In genomic region chr2:158359846-158360245, GRCh38 we compare ENCODE assay signal across 1 cellular context.
TF ChIP-seq lines count a peak whose summit lies in the region.

No MANE protein-coding gene starts in this region.

TF ChIP-seq in K562, 482 proteins besides CTCF, POLR2A, EP300 and RAD21 (continued from another document and continues in another):
- TF ChIP-seq POLR2AphosphoS5 (IDR thresholded peaks at IDR 0.05; ENCODE audit: control insufficient read depth, insufficient read depth, low read depth, low read length) (peak; percentile 38; the same call in 1 of the 2 replicates), PRDM10 (IDR thresholded peaks at IDR 0.05; ENCODE audit: partially characterized antibody) (peak; percentile 99), DPF2 (IDR thresholded peaks at IDR 0.05) (0 out of 2 replicates have a peak, but pooled peaks have one; percentile 9), MEIS2 (IDR thresholded peaks at IDR 0.05; ENCODE audit: partially characterized antibody) (peak; percentile 33), EGR1 (conservative IDR thresholded peaks at IDR 0.05) (peak; percentile 88), SIRT6 (IDR thresholded peaks at IDR 0.05; ENCODE audit: low read depth, low read length) (no peak), RCOR1 (IDR thresholded peaks at IDR 0.05; ENCODE audit: borderline replicate concordance in 1 of 2, low read depth in 2 of 2, low read length in 2 of 2) (peak; percentile 50 to 68; a peak in 2 of 4 replicates), MLLT1 (IDR thresholded peaks at IDR 0.05) (peak in 1 of 2 experiments; percentile 59; a peak in 2 of 4 replicates), MNT (conservative IDR thresholded peaks at IDR 0.05) (peak in 1 of 2 experiments; percentile 39; a peak in 1 of 4 replicates), ESRRB (CRISPR knock-in tag; IDR thresholded peaks at IDR 0.05; ENCODE audit: borderline replicate concordance) (no peak), KDM1A (IDR thresholded peaks at IDR 0.05) (peak in 1 of 2 experiments; percentile 29; a peak in 1 of 4 replicates), ZNF76 (CRISPR knock-in tag; IDR thresholded peaks at IDR 0.05; ENCODE audit: borderline replicate concordance) (no peak), ZNF644 (tag; IDR thresholded peaks at IDR 0.05; ENCODE audit: low read depth) (no peak), TAL1 (IDR thresholded peaks at IDR 0.05) (peak; percentile 35; the same call in 1 of the 2 replicates), SOX6 (IDR thresholded peaks at IDR 0.05) (peak; percentile 81), HSF4 (CRISPR knock-in tag; IDR thresholded peaks at IDR 0.05; ENCODE audit: borderline replicate concordance) (no peak), DDX20 (tag; IDR thresholded peaks at IDR 0.05; ENCODE audit: low read depth) (no peak), IRF2 (CRISPR knock-in tag; IDR thresholded peaks at IDR 0.05) (no peak), GTF2F1 (IDR thresholded peaks at IDR 0.05; ENCODE audit: low read depth, low read length) (no peak), HMGXB4 (CRISPR knock-in tag; IDR thresholded peaks at IDR 0.05) (no peak), ZNF511 (CRISPR knock-in tag; IDR thresholded peaks at IDR 0.05) (no peak), CBFA2T3 (IDR thresholded peaks at IDR 0.05) (peak; percentile 79), SMC3 (conservative IDR thresholded peaks at IDR 0.05; ENCODE audit: insufficient read depth, low read depth, low read length) (no peak), HOMEZ (CRISPR knock-in tag; IDR thresholded peaks at IDR 0.05) (no peak), CBFA2T2 (conservative IDR thresholded peaks at IDR 0.05) (peak; percentile 65), GATAD2A (IDR thresholded peaks at IDR 0.05) (no peak), DLX4 (CRISPR knock-in tag; IDR thresholded peaks at IDR 0.05) (no peak), GABPB1 (CRISPR knock-in tag; IDR thresholded peaks at IDR 0.05) (no peak), CREM (IDR thresholded peaks at IDR 0.05; ENCODE audit: low read depth) (0 out of 2 replicates have a peak, but pooled peaks have one; percentile 20), BRD9 (IDR thresholded peaks at IDR 0.05; ENCODE audit: low read depth, partially characterized antibody) (no peak), NONO (IDR thresholded peaks at IDR 0.05; ENCODE audit: low read depth in 2 of 2, low read length in 1 of 2) (peak in 1 of 2 experiments; percentile 95; a peak in 2 of 4 replicates), ZBTB1 (CRISPR knock-in tag; IDR thresholded peaks at IDR 0.05; ENCODE audit: borderline replicate concordance, low read depth) (no peak), ZNF354B (CRISPR knock-in tag; IDR thresholded peaks at IDR 0.05) (no peak), BHLHE40 (IDR thresholded peaks at IDR 0.05; ENCODE audit: low read length) (0 out of 2 replicates have a peak, but pooled peaks have one; percentile 25), ATF2 (CRISPR knock-in tag; IDR thresholded peaks at IDR 0.05) (no peak), CTBP1 (IDR thresholded peaks at IDR 0.05; ENCODE audit: borderline replicate concordance) (no peak), MYNN (IDR thresholded peaks at IDR 0.05) (no peak), MYNN (CRISPR knock-in tag; IDR thresholded peaks at IDR 0.05) (no peak), ZNF696 (CRISPR knock-in tag; conservative IDR thresholded peaks at IDR 0.05) (no peak), SMAD4 (CRISPR knock-in tag; conservative IDR thresholded peaks at IDR 0.05) (no peak), ZNF717 (CRISPR knock-in tag; IDR thresholded peaks at IDR 0.05) (no peak), ARHGAP35 (IDR thresholded peaks at IDR 0.05; ENCODE audit: partially characterized antibody) (no peak), ZBTB12 (CRISPR knock-in tag; IDR thresholded peaks at IDR 0.05) (no peak), NCOR1 (IDR thresholded peaks at IDR 0.05) (peak; percentile 62), PHB2 (IDR thresholded peaks at IDR 0.05; ENCODE audit: low read depth) (no peak), TRIM28 (IDR thresholded peaks at IDR 0.05) (no peak), MTA3 (IDR thresholded peaks at IDR 0.05; ENCODE audit: borderline replicate concordance) (no peak), CBX5 (IDR thresholded peaks at IDR 0.05; ENCODE audit: borderline replicate concordance, low read depth) (no peak), TEAD4 (IDR thresholded peaks at IDR 0.05; ENCODE audit: low read length) (peak; percentile 67; the same call in 1 of the 2 replicates), TEAD4 (CRISPR knock-in tag; IDR thresholded peaks at IDR 0.05; ENCODE audit: borderline replicate concordance) (no peak), RB1 (IDR thresholded peaks at IDR 0.05; ENCODE audit: low read depth) (no peak), ARID1B (IDR thresholded peaks at IDR 0.05) (peak; percentile 52; the same call in 1 of the 2 replicates), ATF1 (CRISPR knock-in tag; IDR thresholded peaks at IDR 0.05) (no peak), ATF1 (tag; IDR thresholded peaks at IDR 0.05) (no peak), HDAC8 (tag; IDR thresholded peaks at IDR 0.05) (no peak), ARID2 (IDR thresholded peaks at IDR 0.05) (no peak), SAFB (IDR thresholded peaks at IDR 0.05; ENCODE audit: borderline replicate concordance, low read depth, low read length) (no peak), ATF7 (IDR thresholded peaks at IDR 0.05) (peak; percentile 97), STAT5A (IDR thresholded peaks at IDR 0.05; ENCODE audit: borderline replicate concordance, low read length) (0 out of 2 replicates have a peak, but pooled peaks have one; percentile 19), ZNF280A (IDR thresholded peaks at IDR 0.05; ENCODE audit: low read depth, partially characterized antibody) (no peak), MAFG (tag; conservative IDR thresholded peaks at IDR 0.05) (no peak)
